In genomic region chr15:94305133-94305532, GRCh38 we compare ENCODE assay signal across 11 cellular contexts.
DNase-seq lines count a peak whose midpoint lies in the region; ATAC-seq and TF ChIP-seq lines count a peak whose summit lies in the region.
"Had no signal": no experiment of that assay in that cellular context is flagged by ENCODE, and none has a peak within 500 bp of the region (broad histone marks: within the 10 kb centered on the region; RNA-seq: fewer than 3 reads in every experiment).

No MANE protein-coding gene starts in this region.

- H3K4me1 ChIP-seq in DOHH2 (ENCODE audit: control insufficient read depth, low read length) (peaks cover 62% of the 10 kb centered on the region), tibial nerve (no peaks in the 10 kb centered on the region)

- H3K36me3 ChIP-seq in DOHH2 (ENCODE audit: control insufficient read depth, low read length) (peaks cover 88% of the 10 kb centered on the region), tibial nerve (no peaks in the 10 kb centered on the region)

- 0 out of 2 replicates have a peak, but pooled peaks cover 4% of the 10 kb centered on the region for H3F3A ChIP-seq in DOHH2 (ENCODE audit: control insufficient read depth, insufficient read depth)

- H3K27me3 Mint-ChIP-seq in activated T-cell treated with anti-CD3 and anti-CD28 coated beads, Interleukin-2, amount 50 U/mL, for 72 hours (ENCODE audit: low read depth), result no peaks in the 10 kb centered on the region
- H3K27me3 Mint-ChIP-seq in progenitor cell of endocrine pancreas, result no peaks in the 10 kb centered on the region

- H3K4me2 ChIP-seq in DOHH2 (ENCODE audit: low read length), result peak overlapping the region; percentile 67

- no peak for TF ChIP-seq EP300 in tibial nerve (IDR thresholded peaks at IDR 0.05)

- H3K79me2 ChIP-seq in DOHH2 (ENCODE audit: control insufficient read depth, low read length), result peaks cover 31% of the 10 kb centered on the region

- peak; percentile 50 for ATAC-seq in GM19351 (IDR thresholded peaks at IDR 0.05; ENCODE audit: unreplicated experiment)
- peak; percentile 51 for ATAC-seq in HG03139 (IDR thresholded peaks at IDR 0.05; ENCODE audit: unreplicated experiment)
- ATAC-seq in activated T-cell treated with anti-CD3 and anti-CD28 coated beads, Interleukin-2, amount 50 U/mL, for 72 hours (replicated peaks in 1 of 2), result peak; percentile 77 to 81
- ATAC-seq: Panc1 had no signal

- TF ChIP-seq CTCF in DOHH2 (IDR thresholded peaks at IDR 0.05; ENCODE audit: low read depth, low read length, poor library complexity, severe bottlenecking) (no peak), progenitor cell of endocrine pancreas (IDR thresholded peaks at IDR 0.05; ENCODE audit: unreplicated experiment) (no peak), tibial nerve (IDR thresholded peaks at IDR 0.05) (no peak)

- H3K27ac ChIP-seq in DOHH2 (ENCODE audit: low read depth, low read length) (peak overlapping the region; percentile 78), tibial nerve (no peak overlapping the region)
- H3K27ac ChIP-seq: dorsolateral prefrontal cortex had no signal

- no peak for TF ChIP-seq POLR2A in tibial nerve (IDR thresholded peaks at IDR 0.05)

- WGBS in tibial nerve, 2 donors, result 98 to 99% methylated on average over 4 of the region's 4 CpGs

- peak overlapping the region; percentile 30 for H3K4me3 ChIP-seq in DOHH2 (ENCODE audit: low read length)
- H3K4me3 ChIP-seq in tibial nerve, result no peak overlapping the region
- H3K4me3 ChIP-seq: dorsolateral prefrontal cortex had no signal

- peaks cover 4% of the 10 kb centered on the region; the same call in 1 of the 2 replicates for H3K9me3 ChIP-seq in DOHH2 (ENCODE audit: control insufficient read depth, insufficient read depth, low read length)
- H3K9me3 ChIP-seq in tibial nerve, result no peaks in the 10 kb centered on the region

- peaks cover 47 to 63% of the 10 kb centered on the region in 2 donors for H3K36me3 Mint-ChIP-seq in activated T-cell treated with anti-CD3 and anti-CD28 coated beads, Interleukin-2, amount 50 U/mL, for 72 hours (ENCODE audit: insufficient read depth in 2 of 2)
- H3K36me3 Mint-ChIP-seq in progenitor cell of endocrine pancreas (ENCODE audit: insufficient read depth), result peaks cover 5% of the 10 kb centered on the region

- H3K4me3 Mint-ChIP-seq in activated T-cell treated with anti-CD3 and anti-CD28 coated beads, Interleukin-2, amount 50 U/mL, for 72 hours, result peak overlapping the region; percentile 39 to 77
- no peak overlapping the region for H3K4me3 Mint-ChIP-seq in progenitor cell of endocrine pancreas (ENCODE audit: low read depth)

- no peaks in the 10 kb centered on the region for H3K9me2 ChIP-seq in DOHH2 (replicated peaks; ENCODE audit: control insufficient read depth, low read length)

- H3K9me3 Mint-ChIP-seq in activated T-cell treated with anti-CD3 and anti-CD28 coated beads, Interleukin-2, amount 50 U/mL, for 72 hours, result peaks cover 6 to 13% of the 10 kb centered on the region in 2 donors
- peaks cover 16% of the 10 kb centered on the region for H3K9me3 Mint-ChIP-seq in progenitor cell of endocrine pancreas (ENCODE audit: low read depth)

- H3K4me1 Mint-ChIP-seq in activated T-cell treated with anti-CD3 and anti-CD28 coated beads, Interleukin-2, amount 50 U/mL, for 72 hours (ENCODE audit: low read depth), result peaks cover 52% of the 10 kb centered on the region
- H3K4me1 Mint-ChIP-seq in progenitor cell of endocrine pancreas (ENCODE audit: low read depth), result no peaks in the 10 kb centered on the region

- DNase-seq in activated T-cell treated with anti-CD3 and anti-CD28 coated beads, Interleukin-2, amount 50 U/mL, for 72 hours, result peak; percentile 68 to 70
- no peak for DNase-seq in NCI-H1694 (lab: John Stamatoyannopoulos, UW)
- no peak for DNase-seq in NCI-H748 treated with DMSO at 0.1 percent for 48 hours (lab: John Stamatoyannopoulos, UW)
- DNase-seq in progenitor cell of endocrine pancreas (ENCODE audit: low spot score, unreplicated experiment), result no peak
- no peak for DNase-seq in tibial nerve (ENCODE audit: low spot score in 2 of 2)
- DNase-seq: dorsolateral prefrontal cortex, hippocampal formation had no signal

- H3K27ac Mint-ChIP-seq in activated T-cell treated with anti-CD3 and anti-CD28 coated beads, Interleukin-2, amount 50 U/mL, for 72 hours, result peak overlapping the region; percentile 93
- H3K27ac Mint-ChIP-seq in progenitor cell of endocrine pancreas, result no peak overlapping the region

- no peaks in the 10 kb centered on the region for H3K27me3 ChIP-seq in DOHH2 (ENCODE audit: control insufficient read depth, low read length)
- no peaks in the 10 kb centered on the region for H3K27me3 ChIP-seq in tibial nerve

- H4K20me1 ChIP-seq in DOHH2 (ENCODE audit: control insufficient read depth, insufficient read depth, low read depth, low read length), result no peaks in the 10 kb centered on the region

Comparison
In these comparisons a context has a peak if more than half of its experiments do, and no peak if none do; other contexts are left out.
1. DNase-seq: peak in activated T-cell treated with anti-CD3 and anti-CD28 coated beads, Interleukin-2, amount 50 U/mL, for 72 hours (2 of 2); none in NCI-H1694 (single experiment), NCI-H748 treated with DMSO at 0.1 percent for 48 hours (single experiment), progenitor cell of endocrine pancreas (single experiment) and tibial nerve (0 of 2).
2. Peak in every context shown above with its lines, with median percentiles within 50 percentile points of each other: ATAC-seq.